ENCODE assay signal across 8 cellular contexts in the genomic region with DNA sequence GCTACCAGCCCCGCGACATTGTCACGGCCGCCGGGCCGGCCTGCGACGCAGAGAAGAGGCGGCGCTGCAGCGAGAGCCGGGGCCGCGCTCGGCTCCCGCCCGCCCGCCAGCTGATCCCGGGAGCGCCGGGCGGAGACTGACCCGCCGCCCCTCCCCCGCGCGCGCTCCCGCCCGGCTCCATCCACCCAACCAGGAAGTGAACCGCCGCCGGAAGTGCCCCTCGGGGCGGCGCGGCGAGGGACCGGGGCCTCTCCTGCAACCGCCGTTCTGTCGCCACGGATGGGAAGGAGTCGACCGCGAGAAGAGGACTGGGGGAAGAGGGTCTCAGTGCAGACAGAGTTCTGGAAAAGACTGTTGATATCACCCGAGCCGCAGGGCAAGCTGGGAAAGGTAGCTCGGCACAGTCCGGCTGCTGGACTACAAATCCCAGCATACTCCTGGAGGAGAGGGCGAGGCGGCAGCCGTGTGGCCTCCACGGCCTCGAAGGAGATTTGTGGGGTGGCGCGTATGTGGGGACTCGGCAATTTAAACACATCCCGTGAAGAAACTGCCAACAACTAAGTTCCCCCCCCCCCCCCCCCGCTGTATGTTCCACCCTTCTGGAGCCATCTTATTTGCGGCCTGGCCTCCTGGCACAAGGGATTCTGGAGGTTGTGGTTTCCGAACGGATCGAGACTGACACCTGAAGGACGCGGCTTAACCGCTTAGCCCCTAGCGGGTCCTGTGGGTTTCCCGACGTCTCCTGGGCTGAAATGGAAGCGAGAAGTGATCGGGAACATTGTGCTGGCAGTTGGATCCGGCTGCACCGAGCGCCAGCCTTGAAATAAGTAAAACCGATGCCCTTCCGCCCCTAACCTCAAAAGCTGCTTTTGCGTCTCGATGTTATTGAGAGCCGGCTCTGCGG. TPM values are rescaled to one million over a fixed set of nuclear protein-coding genes. Genes with fewer than 3 reads are reported as not detected.
DNase-seq lines count a peak whose midpoint lies in the region; ATAC-seq and TF ChIP-seq lines count a peak whose summit lies in the region.

A gene (minus strand): TSS at position 138 of the 904 bp plus-strand sequence. CDS start 699 bp downstream, outside the sequence.

- H3K27me3 Mint-ChIP-seq in T-cell: no peaks in the 10 kb centered on the region
- H3K27me3 Mint-ChIP-seq in type B pancreatic cell: no peaks in the 10 kb centered on the region

- DNase-seq in GM12864 (ENCODE audit: low read depth) (peak; percentile 69), NCI-H146 treated with DMSO at 0.1 percent for 48 hours (lab: John Stamatoyannopoulos, UW; ENCODE audit: unreplicated experiment) (peak; percentile 77), T-cell (peak; percentile 68 to 89 (median 80)), adrenal gland (peak; percentile 86 to 92 (median 90)), heart left ventricle (peak; percentile 93 to 95 (median 94)), posterior cingulate gyrus (peak; percentile 82 to 98 (median 89)), type B pancreatic cell (ENCODE audit: extremely low spot score, unreplicated experiment) (peak; percentile 90)

- H3K27ac Mint-ChIP-seq in T-cell (peak within 1 kb of the TSS; percentile 96 to 97), type B pancreatic cell (peak within 1 kb of the TSS; percentile 94)

- 0 to 1% (median 0%) methylated on average over 26 to 81 of the region's 81 CpGs for WGBS in adrenal gland, 4 donors
- 0 to 1% (median 0%) methylated on average over 24 to 81 of the region's 81 CpGs for WGBS in heart left ventricle, 4 donors

- H3K36me3 Mint-ChIP-seq in T-cell: peaks cover 19% of the 10 kb centered on the region
- H3K36me3 Mint-ChIP-seq in type B pancreatic cell: peaks cover 3% of the 10 kb centered on the region

- intact Hi-C loops in adrenal gland (cut with DNase I): loop anchor here (10.0 kb wide), 3 partner anchors 69 to 79 kb away; no protein-coding TSS in a partner anchor
- intact Hi-C loops in heart left ventricle (cut with DNase I): loop anchor here (2.0 to 10.0 kb wide), 11 partner anchors 38 to 207 kb away; a partner anchor contains a TSS
- intact Hi-C loops in posterior cingulate gyrus (cut with DNase I): loop anchor here (2.0 to 10.0 kb wide), 4 partner anchors 71 to 259 kb away; a partner anchor contains a TSS

- H3K4me1 Mint-ChIP-seq in T-cell (peaks cover 59 to 70% (median 67%) of the 10 kb centered on the region in 3 donors), type B pancreatic cell (ENCODE audit: unreplicated experiment) (peaks cover 39% of the 10 kb centered on the region)

- H3K4me3 Mint-ChIP-seq in T-cell (peak within 1 kb of the TSS; percentile 92 to 96 (median 96)), type B pancreatic cell (peak within 1 kb of the TSS; percentile 95)

- peak; percentile 67 for ATAC-seq in HG02798 (IDR thresholded peaks at IDR 0.05; ENCODE audit: poor library complexity, unreplicated experiment)
- peak; percentile 56 to 67 (median 62) for ATAC-seq in T-cell (replicated peaks in 1 of 4)
- ATAC-seq in heart left ventricle: peak; percentile 80 to 95 (median 92)

- peaks cover 0 to 3% (median 0%) of the 10 kb centered on the region in 3 donors for H3K9me3 Mint-ChIP-seq in T-cell
- no peaks in the 10 kb centered on the region for H3K9me3 Mint-ChIP-seq in type B pancreatic cell

- H3K4me1 ChIP-seq in adrenal gland (replicated peaks in 1 of 2): peaks cover 12 to 46% of the 10 kb centered on the region in 2 donors
- H3K4me1 ChIP-seq in heart left ventricle: peaks cover 0 to 71% (median 40%) of the 10 kb centered on the region in 12 donors

- no peaks in the 10 kb centered on the region for H3K9me3 ChIP-seq in adrenal gland (replicated peaks in 1 of 3)
- no peaks in the 10 kb centered on the region for H3K9me3 ChIP-seq in heart left ventricle

- TF ChIP-seq POLR2A in adrenal gland (IDR thresholded peaks at IDR 0.05): peak; percentile 72 to 88
- TF ChIP-seq POLR2A in heart left ventricle (IDR thresholded peaks at IDR 0.05): peak in 1 of 2 donors; percentile 85

- CTCF ChIA-PET in T-cell (lab: Charles Lee): interaction anchor here in 1 of 2 donors (0.6 to 3.2 kb wide), 10 partner anchors 11 to 207 kb away, joined by 3 to 19 read pairs (median 4); a partner anchor contains a TSS

- H3K4me3 ChIP-seq in GM12864 (ENCODE audit: low read depth, low read length) (peak within 1 kb of the TSS; percentile 93), adrenal gland (peak within 1 kb of the TSS; percentile 71 to 90 (median 86)), heart left ventricle (peak within 1 kb of the TSS; percentile 70 to 99 (median 95))

- TF ChIP-seq CTCF in GM12864 (IDR thresholded peaks at IDR 0.05; ENCODE audit: low read depth, low read length, missing control alignments): no peak
- peak in 1 of 6 experiments; percentile 3 for TF ChIP-seq CTCF in adrenal gland (IDR thresholded peaks at IDR 0.05)
- peak in 1 of 12 donors; percentile 7 for TF ChIP-seq CTCF in heart left ventricle (IDR thresholded peaks at IDR 0.05)
- peak; percentile 16 for TF ChIP-seq CTCF in type B pancreatic cell (conservative IDR thresholded peaks at IDR 0.05)

- H3K27ac ChIP-seq in adrenal gland: peak within 1 kb of the TSS; percentile 83 to 98 (median 95)
- peak within 1 kb of the TSS; percentile 93 to 99 (median 98) for H3K27ac ChIP-seq in heart left ventricle

- no peaks in the 10 kb centered on the region for H3K27me3 ChIP-seq in adrenal gland
- no peaks in the 10 kb centered on the region for H3K27me3 ChIP-seq in heart left ventricle

- POLR2A ChIA-PET in T-cell (lab: Charles Lee): interaction anchor here (0.5 to 1.3 kb wide), 5 partner anchors 15 to 576 kb away, joined by 3 to 5 read pairs (median 4); no protein-coding TSS in a partner anchor

- H3K36me3 ChIP-seq in adrenal gland (replicated peaks in 1 of 2) (no peaks in the 10 kb centered on the region), heart left ventricle (no peaks in the 10 kb centered on the region)

RNA-seq across cellular contexts. Expression of the gene that starts here (rescaled TPM):
- total RNA-seq in T-cell: 100 to 1,000 TPM; 170 to 283 (median 177) TPM
- total RNA-seq in adrenal gland: 100 to 1,000 TPM in 1 of 8 donors, 10 to 100 TPM in 7; 44.1 to 106 (median 80.7) TPM
- polyA plus RNA-seq in adrenal gland: 10 to 100 TPM; 26.2 to 39.8 (median 37.4) TPM
- total RNA-seq in heart left ventricle: 100 to 1,000 TPM in 7 of 9 donors, 10 to 100 TPM in 2; 68.7 to 167 (median 131) TPM
- 10 to 100 TPM; 34.4 to 34.9 TPM for polyA plus RNA-seq in heart left ventricle
- 45.5 and 50.3 TPM in 2 replicates for total RNA-seq in type B pancreatic cell (ENCODE audit: low replicate concordance)

Comparison
In these comparisons a context has a peak if more than half of its experiments do, and no peak if none do; other contexts are left out.
1. Peak in every context shown above with its lines: DNase-seq, ATAC-seq, H3K4me3 ChIP-seq and H3K27ac ChIP-seq.